ENCODE assay signal across 19 cellular contexts in the genomic region with DNA sequence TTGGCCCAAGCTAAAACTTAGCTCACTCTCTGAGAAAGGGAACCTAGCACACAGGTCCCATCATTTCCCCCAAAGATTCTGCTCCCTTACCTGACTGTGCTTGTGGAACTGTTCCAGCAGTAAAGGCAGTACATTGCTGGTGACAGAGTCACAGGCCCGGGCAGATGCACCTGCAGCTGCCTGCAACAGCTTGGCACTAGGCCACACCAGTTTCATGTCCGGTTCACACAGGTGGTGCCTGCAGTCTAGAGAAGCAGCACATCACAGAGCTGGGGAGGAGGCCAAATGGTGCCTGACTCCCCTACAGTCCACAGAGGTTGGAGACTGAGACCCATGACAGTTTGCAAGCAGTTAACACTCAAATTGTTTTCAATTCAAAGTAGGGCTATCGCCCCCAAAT. TPM values are rescaled to one million over a fixed set of nuclear protein-coding genes. Genes with fewer than 3 reads are reported as not detected.
DNase-seq lines count a peak whose midpoint lies in the region; ATAC-seq, FAIRE-seq and TF ChIP-seq lines count a peak whose summit lies in the region.
"Had no signal": no experiment of that assay in that cellular context is flagged by ENCODE, and none has a peak within 500 bp of the region (broad histone marks: within the 10 kb centered on the region; RNA-seq: fewer than 3 reads in every experiment).

No MANE protein-coding gene starts in this region.

- TF ChIP-seq CTCF in KMS-11 (conservative IDR thresholded peaks at IDR 0.05; ENCODE audit: low read depth, low read length), result no peak
- no peak for TF ChIP-seq CTCF in GM12878 (IDR thresholded peaks at IDR 0.05 in 2 of 3, conservative IDR thresholded peaks at IDR 0.05 in 1 of 3; ENCODE audit: control insufficient read depth in 2 of 3, extremely low read depth in 1 of 3, insufficient read depth in 1 of 3, low read depth in 3 of 3, low read length in 3 of 3)
- TF ChIP-seq CTCF in lower leg skin (IDR thresholded peaks at IDR 0.05), result no peak

- FAIRE-seq in GM12878 (lab: Jason Lieb, UNC), result no peak
- FAIRE-seq: A204.1, endothelial cell of umbilical vein had no signal

- peak overlapping the region; percentile 37; the same call in 1 of the 2 replicates for H3K4me2 ChIP-seq in KMS-11
- no peak overlapping the region for H3K4me2 ChIP-seq in GM12878 (ENCODE audit: control insufficient read depth, insufficient read depth)
- H3K4me2 ChIP-seq: GM23338 had no signal

- H3K4me3 ChIP-seq in KMS-11 (IDR thresholded peaks at IDR 0.05; ENCODE audit: insufficient read depth, low read depth, low read length) (no peak overlapping the region), GM12878 (no peak overlapping the region), lower leg skin (ENCODE audit: low read depth, poor library complexity, severe bottlenecking) (no peak overlapping the region)
- H3K4me3 ChIP-seq: GM23338, suprapubic skin had no signal

- peaks cover 76% of the 10 kb centered on the region for H3K4me1 ChIP-seq in KMS-11 (ENCODE audit: low read depth, poor library complexity, severe bottlenecking)
- H3K4me1 ChIP-seq in GM12878 (ENCODE audit: control insufficient read depth, insufficient read depth, low read length), result no peaks in the 10 kb centered on the region

- POLR2A ChIA-PET in GM12878 (lab: Charles Lee), result interaction anchor here (0.6 kb wide), 1 partner anchor 19 kb away, joined by 3 read pairs; no protein-coding TSS in a partner anchor

- TF ChIP-seq POLR2A in GM12878 (IDR thresholded peaks at IDR 0.05; ENCODE audit: low read depth, low read length), result 0 out of 2 replicates have a peak, but pooled peaks have one; percentile 16
- no peak for TF ChIP-seq POLR2A in lower leg skin (IDR thresholded peaks at IDR 0.05)

- RAD21 ChIA-PET in GM12878 (lab: Charles Lee; ENCODE audit: unreplicated experiment), result no interaction called here

- H3K27ac ChIP-seq in KMS-11, result peak overlapping the region; percentile 44; the same call in 1 of the 2 replicates
- H3K27ac ChIP-seq in GM12878 (ENCODE audit: control insufficient read depth, insufficient read depth), result no peak overlapping the region
- H3K27ac ChIP-seq: C4-2B, neutrophil, suprapubic skin had no signal

- no peaks in the 10 kb centered on the region for H3K9me3 Mint-ChIP-seq in stimulated activated effector memory CD8-positive, alpha-beta T cell treated with anti-CD3 and anti-CD28 coated beads, Interleukin-12 subunit alpha, Interleukin-12 subunit beta, amount 100 ng/mL, for 72 hours
- H3K9me3 Mint-ChIP-seq: GM23338, mesothelial cell of epicardium had no signal

- H3K27me3 ChIP-seq in KMS-11 (ENCODE audit: insufficient read depth, low read depth), result no peaks in the 10 kb centered on the region
- no peaks in the 10 kb centered on the region for H3K27me3 ChIP-seq in GM12878 (replicated peaks in 1 of 2; ENCODE audit: control insufficient read depth in 2 of 2, insufficient read depth in 2 of 2, low read length in 1 of 2)
- H3K27me3 ChIP-seq: neutrophil, suprapubic skin had no signal

- no peak overlapping the region for H3K4me3 Mint-ChIP-seq in stimulated activated effector memory CD8-positive, alpha-beta T cell treated with anti-CD3 and anti-CD28 coated beads, Interleukin-12 subunit alpha, Interleukin-12 subunit beta, amount 100 ng/mL, for 72 hours
- H3K4me3 Mint-ChIP-seq: GM23338, mesothelial cell of epicardium had no signal

- H3K9me3 ChIP-seq in GM12878 (replicated peaks; ENCODE audit: control insufficient read depth, insufficient read depth, low read length), result no peaks in the 10 kb centered on the region
- H3K9me3 ChIP-seq: neutrophil, suprapubic skin had no signal

- no peaks in the 10 kb centered on the region for H4K20me1 ChIP-seq in KMS-11 (ENCODE audit: insufficient read depth)
- H4K20me1 ChIP-seq in GM12878 (ENCODE audit: control insufficient read depth, insufficient read depth), result no peaks in the 10 kb centered on the region

- CTCF ChIA-PET in GM12878 (lab: Yijun Ruan, JAX), result interaction anchor here (0.6 to 5.7 kb wide), 4 partner anchors 11 to 701 kb away, joined by 3 to 34 read pairs (median 10); no protein-coding TSS in a partner anchor

- BruUV-seq in GM12878 (replicated peaks; lab: Mats Ljungman, UMichigan), result no TSS peak

- TF ChIP-seq RAD21 in GM12878 (IDR thresholded peaks at IDR 0.05; ENCODE audit: insufficient read depth, low read depth, low read length), result no peak

- WGBS in GM12878 (ENCODE audit: insufficient coverage, insufficient replicate concordance, low lambda C conversion rate, missing lambda C conversion rate), result 86% methylated on average over 3 of the region's 3 CpGs
- whole genome bisulfite sequencing in lower leg skin, 2 donors, result 48 to 51% methylated on average over 3 of the region's 3 CpGs

- H3K4me1 Mint-ChIP-seq in stimulated activated effector memory CD8-positive, alpha-beta T cell treated with anti-CD3 and anti-CD28 coated beads, Interleukin-12 subunit alpha, Interleukin-12 subunit beta, amount 100 ng/mL, for 72 hours, result no peaks in the 10 kb centered on the region
- H3K4me1 Mint-ChIP-seq: mesothelial cell of epicardium had no signal

- H2AFZ ChIP-seq in KMS-11 (ENCODE audit: low read depth) (no peak overlapping the region), GM12878 (ENCODE audit: control insufficient read depth, low read depth, low read length) (no peak overlapping the region)
- H2AFZ ChIP-seq: GM23338 had no signal

- SMC1A ChIA-PET in GM12878 (lab: Charles Lee; ENCODE audit: uncharacterized antibody, unreplicated experiment), result interaction anchor here (1.3 kb wide), 1 partner anchor 144 kb away, joined by 3 read pairs; no protein-coding TSS in a partner anchor

- no peak for TF ChIP-seq EP300 in GM12878 (IDR thresholded peaks at IDR 0.05; ENCODE audit: borderline replicate concordance in 1 of 2, control insufficient read depth in 1 of 2, low read depth in 2 of 2, low read length in 2 of 2)

- H3K36me3 ChIP-seq in KMS-11 (ENCODE audit: insufficient read depth) (peaks cover 7% of the 10 kb centered on the region), GM12878 (ENCODE audit: control insufficient read depth in 2 of 2, insufficient read depth in 2 of 2, low read length in 1 of 2) (peaks cover 19 to 35% of the 10 kb centered on the region in 2 experiments)

- ATAC-seq in GM12878 (peak; percentile 47; the same call in 2 of the 3 replicates), HG03378 (IDR thresholded peaks at IDR 0.05; ENCODE audit: unreplicated experiment) (no peak)
- ATAC-seq in stimulated activated effector memory CD8-positive, alpha-beta T cell treated with anti-CD3 and anti-CD28 coated beads, Interleukin-12 subunit alpha, Interleukin-12 subunit beta, amount 100 ng/mL, for 72 hours, result no peak
- ATAC-seq: GM23338, SK-N-SH treated with all-trans-retinoic acid at 6 μM for 48 hours had no signal

- H3K27ac Mint-ChIP-seq in stimulated activated effector memory CD8-positive, alpha-beta T cell treated with anti-CD3 and anti-CD28 coated beads, Interleukin-12 subunit alpha, Interleukin-12 subunit beta, amount 100 ng/mL, for 72 hours, result peak overlapping the region; percentile 12
- H3K27ac Mint-ChIP-seq: GM23338, mesothelial cell of epicardium had no signal

- DNase-seq in NCI-H2171 treated with DMSO at 0.1 percent for 48 hours (lab: John Stamatoyannopoulos, UW) (peak; percentile 27), NCI-H2171 (lab: John Stamatoyannopoulos, UW) (no peak), GM12878 (ENCODE audit: low read depth, low spot score) (peak; percentile 7), NCI-H446 treated with DMSO at 0.1 percent for 48 hours (lab: John Stamatoyannopoulos, UW) (no peak), lower leg skin (ENCODE audit: low spot score in 2 of 2) (no peak)
- no peak for DNase-seq in stimulated activated effector memory CD8-positive, alpha-beta T cell treated with anti-CD3 and anti-CD28 coated beads, Interleukin-12 subunit alpha, Interleukin-12 subunit beta, amount 100 ng/mL, for 72 hours (ENCODE audit: low spot score in 2 of 2)
- DNase-seq: activated CD4-positive, alpha-beta T cell treated with anti-CD3 and anti-CD28 coated beads, Interleukin-2, amount 50 U/mL, for 48 hours; anterior cingulate cortex; NCI-H446 had no signal

- no peak overlapping the region for H3K9ac ChIP-seq in KMS-11
- H3K9ac ChIP-seq in GM12878 (ENCODE audit: control insufficient read depth, insufficient read depth, low read length), result no peak overlapping the region

- intact Hi-C loops in GM12878 (cut with micrococcal nuclease; ENCODE audit: unreplicated experiment), result no loop called here
- intact Hi-C loops in lower leg skin (cut with DNase I; ENCODE audit: low total_unique reads), result loop anchor here (10.0 kb wide), 2 partner anchors 87 to 147 kb away; no protein-coding TSS in a partner anchor

- peaks cover 100% of the 10 kb centered on the region for H3K36me3 Mint-ChIP-seq in stimulated activated effector memory CD8-positive, alpha-beta T cell treated with anti-CD3 and anti-CD28 coated beads, Interleukin-12 subunit alpha, Interleukin-12 subunit beta, amount 100 ng/mL, for 72 hours

- in situ Hi-C loops in GM12878 (cut with MboI), result no loop called here

- no peaks in the 10 kb centered on the region; the same call in 1 of the 2 replicates for H3K79me2 ChIP-seq in KMS-11 (ENCODE audit: insufficient read depth, low read depth)
- no peaks in the 10 kb centered on the region for H3K79me2 ChIP-seq in GM12878 (ENCODE audit: control insufficient read depth, insufficient read depth, low read length)

RNA-seq across cellular contexts. Expression of a gene that starts 22.2 kb away (rescaled TPM):
- 27.9 and 36.8 TPM in 2 replicates for total RNA-seq in GM12878 (2013; cell fraction: nucleolus; rRNA removed)
- total RNA-seq in GM12878 (2014; rRNA removed) (30.0 and 30.6 TPM in 2 replicates), GM12878 (2014; rRNA removed; fragmentation: Illumina TruSeq; extraction: Trizol) (27.3 and 29.6 TPM in 2 replicates), GM12878 (2021) (27.7 and 30.5 TPM in 2 replicates), lower leg skin (10 to 100 TPM; 12.1 to 21.8 (median 16.1) TPM)
- polyA plus RNA-seq in GM12878 (2011; ENCODE audit: low read depth), result 11.7 TPM
- polyA plus RNA-seq in GM12878 (2011; rRNA removed) (17.6 and 25.7 TPM in 2 replicates), GM12878 (2014; fragmentation: Illumina TruSeq; extraction: Trizol) (40.7 and 43.2 TPM in 2 replicates), GM12878 (2014; fragmentation: Nextera tagmentation; extraction: Ambion mirVana) (10 to 100 TPM; 16.8 to 20.0 TPM), GM12878 (2014; rRNA removed) (26.5 and 27.8 TPM in 2 replicates), GM12878 (2016; fragmentation: Nextera tagmentation; extraction: Ambion mirVana) (10 to 100 TPM; 56.6 to 63.1 TPM)
- polyA plus RNA-seq in GM12878 (2011; cell fraction: cytosol; rRNA removed), result 42.2 and 45.9 TPM in 2 replicates
- polyA plus RNA-seq in GM12878 (2011; cell fraction: nucleus; rRNA removed), result 36.1 and 42.5 TPM in 2 replicates
- 14.2 and 16.8 TPM in 2 replicates for polyA plus RNA-seq in GM12878 (2012)
- 45.6 and 55.0 TPM in 2 replicates for polyA minus RNA-seq in GM12878 (2011; rRNA and poly(A)+ RNA removed)
- 8.7 and 10.7 TPM in 2 replicates for polyA minus RNA-seq in GM12878 (2011; cell fraction: cytosol; rRNA and poly(A)+ RNA removed)
- polyA minus RNA-seq in GM12878 (2011; cell fraction: nucleus; rRNA and poly(A)+ RNA removed), result 15.4 and 26.1 TPM in 2 replicates

RNA-seq across cellular contexts. Expression of a gene that starts 22.4 kb away (rescaled TPM):
- 32.7 and 33.1 TPM in 2 replicates for total RNA-seq in GM12878 (2013; cell fraction: nucleolus; rRNA removed)
- 63.1 and 65.8 TPM in 2 replicates for total RNA-seq in GM12878 (2014; rRNA removed)
- total RNA-seq in GM12878 (2014; rRNA removed; fragmentation: Illumina TruSeq; extraction: Trizol), result 63.8 and 65.7 TPM in 2 replicates
- 43.4 and 50.3 TPM in 2 replicates for total RNA-seq in GM12878 (2021)
- polyA plus RNA-seq in GM12878 (2011; ENCODE audit: low read depth), result 43.6 TPM
- polyA plus RNA-seq in GM12878 (2011; rRNA removed), result 50.8 and 53.7 TPM in 2 replicates
- polyA plus RNA-seq in GM12878 (2011; cell fraction: cytosol; rRNA removed), result 56.7 and 58.7 TPM in 2 replicates
- 27.4 and 30.1 TPM in 2 replicates for polyA plus RNA-seq in GM12878 (2011; cell fraction: nucleus; rRNA removed)
- 44.2 and 44.4 TPM in 2 replicates for polyA plus RNA-seq in GM12878 (2012)
- polyA plus RNA-seq in GM12878 (2014; fragmentation: Illumina TruSeq; extraction: Trizol), result 80.5 and 83.4 TPM in 2 replicates
- polyA plus RNA-seq in GM12878 (2014; fragmentation: Nextera tagmentation; extraction: Ambion mirVana), result 100 to 1,000 TPM in 1 of 2 experiments, 10 to 100 TPM in 1; 88.8 to 121 TPM
- 65.7 and 66.7 TPM in 2 replicates for polyA plus RNA-seq in GM12878 (2014; rRNA removed)
- 100 to 1,000 TPM; 116 to 119 TPM for polyA plus RNA-seq in GM12878 (2016; fragmentation: Nextera tagmentation; extraction: Ambion mirVana)
- 30.1 and 31.1 TPM in 2 replicates for polyA minus RNA-seq in GM12878 (2011; rRNA and poly(A)+ RNA removed)
- 6.4 and 13.6 TPM in 2 replicates for polyA minus RNA-seq in GM12878 (2011; cell fraction: cytosol; rRNA and poly(A)+ RNA removed)
- 9.2 and 15.8 TPM in 2 replicates for polyA minus RNA-seq in GM12878 (2011; cell fraction: nucleus; rRNA and poly(A)+ RNA removed)
- total RNA-seq in lower leg skin, result 10 to 100 TPM; 13.9 to 33.0 (median 26.2) TPM

RNA-seq across cellular contexts. Expression of a gene that starts 30.1 kb away (rescaled TPM):
- total RNA-seq in GM12878 (2013; cell fraction: nucleolus; rRNA removed), result 156 and 163 TPM in 2 replicates
- total RNA-seq in GM12878 (2014; rRNA removed) (90.8 and 97.3 TPM in 2 replicates), GM12878 (2014; rRNA removed; fragmentation: Illumina TruSeq; extraction: Trizol) (49.1 and 54.4 TPM in 2 replicates), GM12878 (2021) (71.7 and 74.3 TPM in 2 replicates), lower leg skin (100 to 1,000 TPM; 103 to 142 (median 115) TPM)
- 38.0 TPM for polyA plus RNA-seq in GM12878 (2011; ENCODE audit: low read depth)
- polyA plus RNA-seq in GM12878 (2011; rRNA removed) (99.9 and 112 TPM in 2 replicates), GM12878 (2014; fragmentation: Illumina TruSeq; extraction: Trizol) (54.7 and 57.6 TPM in 2 replicates), GM12878 (2014; fragmentation: Nextera tagmentation; extraction: Ambion mirVana) (10 to 100 TPM; 40.2 to 74.3 TPM), GM12878 (2014; rRNA removed) (86.3 and 96.8 TPM in 2 replicates), GM12878 (2016; fragmentation: Nextera tagmentation; extraction: Ambion mirVana) (10 to 100 TPM; 54.4 to 63.7 TPM)
- polyA plus RNA-seq in GM12878 (2011; cell fraction: cytosol; rRNA removed), result 133 and 141 TPM in 2 replicates
- polyA plus RNA-seq in GM12878 (2011; cell fraction: nucleus; rRNA removed), result 365 and 440 TPM in 2 replicates
- polyA plus RNA-seq in GM12878 (2012), result 48.6 and 67.0 TPM in 2 replicates
- polyA minus RNA-seq in GM12878 (2011; rRNA and poly(A)+ RNA removed), result 159 and 220 TPM in 2 replicates
- 43.4 and 51.8 TPM in 2 replicates for polyA minus RNA-seq in GM12878 (2011; cell fraction: cytosol; rRNA and poly(A)+ RNA removed)
- polyA minus RNA-seq in GM12878 (2011; cell fraction: nucleus; rRNA and poly(A)+ RNA removed), result 93.6 and 113 TPM in 2 replicates

RNA-seq across cellular contexts. Expression of a gene that starts 30.6 kb away (rescaled TPM):
- total RNA-seq in GM12878 (2013; cell fraction: nucleolus; rRNA removed), result 0.90 and 1.2 TPM in 2 replicates
- total RNA-seq in GM12878 (2014; rRNA removed), result 0.76 and 1.2 TPM in 2 replicates
- 0.18 and 0.22 TPM in 2 replicates for total RNA-seq in GM12878 (2014; rRNA removed; fragmentation: Illumina TruSeq; extraction: Trizol)
- 1.2 and 1.3 TPM in 2 replicates for total RNA-seq in GM12878 (2021)
- polyA plus RNA-seq in GM12878 (2011; ENCODE audit: low read depth), result not detected
- 0.24 and 1.2 TPM in 2 replicates for polyA plus RNA-seq in GM12878 (2011; rRNA removed)
- 2.3 and 2.8 TPM in 2 replicates for polyA plus RNA-seq in GM12878 (2011; cell fraction: cytosol; rRNA removed)
- 1.8 TPM in 2 replicates for polyA plus RNA-seq in GM12878 (2011; cell fraction: nucleus; rRNA removed)
- polyA plus RNA-seq in GM12878 (2012), result 0.64 and 1.00 TPM in 2 replicates
- 0.16 TPM in 1 of 2 replicates, not detected in the other for polyA plus RNA-seq in GM12878 (2014; fragmentation: Illumina TruSeq; extraction: Trizol)
- under 1 TPM in 1 of 2 experiments, not detected in 1; 0.04 TPM for polyA plus RNA-seq in GM12878 (2014; fragmentation: Nextera tagmentation; extraction: Ambion mirVana)
- 0.66 and 1.5 TPM in 2 replicates for polyA plus RNA-seq in GM12878 (2014; rRNA removed)
- polyA plus RNA-seq in GM12878 (2016; fragmentation: Nextera tagmentation; extraction: Ambion mirVana), result 1 to 10 TPM in 1 of 2 experiments, under 1 TPM in 1; 0.83 to 1.3 TPM
- 0.29 and 1.2 TPM in 2 replicates for polyA minus RNA-seq in GM12878 (2011; rRNA and poly(A)+ RNA removed)
- polyA minus RNA-seq in GM12878 (2011; cell fraction: cytosol; rRNA and poly(A)+ RNA removed), result 1.9 TPM in 1 of 2 replicates, not detected in the other
- polyA minus RNA-seq in GM12878 (2011; cell fraction: nucleus; rRNA and poly(A)+ RNA removed), result 0.48 and 0.57 TPM in 2 replicates
- 10 to 100 TPM; 42.7 to 60.6 (median 59.6) TPM for total RNA-seq in lower leg skin

RNA-seq across cellular contexts. Expression of a gene that starts 42.2 kb away (rescaled TPM):
- 129 and 132 TPM in 2 replicates for total RNA-seq in GM12878 (2013; cell fraction: nucleolus; rRNA removed)
- total RNA-seq in GM12878 (2014; rRNA removed) (900 and 915 TPM in 2 replicates), GM12878 (2014; rRNA removed; fragmentation: Illumina TruSeq; extraction: Trizol) (522 and 529 TPM in 2 replicates), GM12878 (2021) (716 and 743 TPM in 2 replicates), lower leg skin (100 to 1,000 TPM; 151 to 289 (median 240) TPM)
- 616 TPM for polyA plus RNA-seq in GM12878 (2011; ENCODE audit: low read depth)
- polyA plus RNA-seq in GM12878 (2011; rRNA removed) (1,223 and 1,362 TPM in 2 replicates), GM12878 (2014; fragmentation: Illumina TruSeq; extraction: Trizol) (458 and 657 TPM in 2 replicates), GM12878 (2014; fragmentation: Nextera tagmentation; extraction: Ambion mirVana) (100 to 1,000 TPM; 115 to 271 TPM), GM12878 (2014; rRNA removed) (761 and 772 TPM in 2 replicates), GM12878 (2016; fragmentation: Nextera tagmentation; extraction: Ambion mirVana) (1,000 to 10,000 TPM; 1,161 to 1,235 TPM)
- polyA plus RNA-seq in GM12878 (2011; cell fraction: cytosol; rRNA removed), result 1,432 and 1,474 TPM in 2 replicates
- polyA plus RNA-seq in GM12878 (2011; cell fraction: nucleus; rRNA removed), result 542 and 632 TPM in 2 replicates
- 909 and 1,002 TPM in 2 replicates for polyA plus RNA-seq in GM12878 (2012)
- polyA minus RNA-seq in GM12878 (2011; rRNA and poly(A)+ RNA removed), result 705 and 1,086 TPM in 2 replicates
- 277 and 295 TPM in 2 replicates for polyA minus RNA-seq in GM12878 (2011; cell fraction: cytosol; rRNA and poly(A)+ RNA removed)
- 144 and 158 TPM in 2 replicates for polyA minus RNA-seq in GM12878 (2011; cell fraction: nucleus; rRNA and poly(A)+ RNA removed)

Comparison
In these comparisons a context has a peak if more than half of its experiments do, and no peak if none do; other contexts are left out.
1. DNase-seq: peak in NCI-H2171 treated with DMSO at 0.1 percent for 48 hours (single experiment) and GM12878 (single experiment); none in NCI-H2171 (single experiment), stimulated activated effector memory CD8-positive, alpha-beta T cell treated with anti-CD3 and anti-CD28 coated beads, Interleukin-12 subunit alpha, Interleukin-12 subunit beta, amount 100 ng/mL, for 72 hours (0 of 2), NCI-H446 treated with DMSO at 0.1 percent for 48 hours (single experiment) and lower leg skin (0 of 2).